In genomic region chrX:2608638-2609430, GRCh38 we compare ENCODE assay signal across 1 cellular context.
A peak's percentile ranks its signal among the peaks of the same experiment; 100 is the strongest.
TF ChIP-seq lines count a peak whose summit lies in the region.

No MANE protein-coding gene starts in this region.

TF ChIP-seq in HepG2, 621 proteins besides CTCF, POLR2A, EP300 and RAD21 (continued from another document and continues in another):
- TF ChIP-seq ZNF770 (CRISPR knock-in tag; IDR thresholded peaks at IDR 0.05) (no peak), GMEB2 (CRISPR knock-in tag; IDR thresholded peaks at IDR 0.05; ENCODE audit: low read depth) (no peak), KLF11 (CRISPR knock-in tag; IDR thresholded peaks at IDR 0.05) (no peak), ZBTB49 (CRISPR knock-in tag; IDR thresholded peaks at IDR 0.05; ENCODE audit: borderline replicate concordance) (no peak), SMAD3 (CRISPR knock-in tag; IDR thresholded peaks at IDR 0.05) (no peak), YEATS2 (CRISPR knock-in tag; IDR thresholded peaks at IDR 0.05; ENCODE audit: borderline replicate concordance) (no peak), ZNF468 (CRISPR knock-in tag; IDR thresholded peaks at IDR 0.05) (no peak), FOXO1 (CRISPR knock-in tag; IDR thresholded peaks at IDR 0.05) (no peak), SOX6 (IDR thresholded peaks at IDR 0.05) (no peak), SOX6 (CRISPR knock-in tag; IDR thresholded peaks at IDR 0.05) (no peak; the same call in 1 of the 2 replicates), ZNF644 (CRISPR knock-in tag; IDR thresholded peaks at IDR 0.05; ENCODE audit: low read depth) (no peak), ZNF747 (CRISPR knock-in tag; IDR thresholded peaks at IDR 0.05; ENCODE audit: borderline replicate concordance) (no peak), ARID4A (CRISPR knock-in tag; IDR thresholded peaks at IDR 0.05; ENCODE audit: borderline replicate concordance) (peak; percentile 78), KLF16 (CRISPR knock-in tag; IDR thresholded peaks at IDR 0.05) (no peak), CC2D1A (CRISPR knock-in tag; IDR thresholded peaks at IDR 0.05) (no peak), NFE2L2 (IDR thresholded peaks at IDR 0.05; ENCODE audit: low read length) (no peak), RARA (CRISPR knock-in tag; IDR thresholded peaks at IDR 0.05) (no peak; the same call in 1 of the 2 replicates), NKX3-1 (CRISPR knock-in tag; IDR thresholded peaks at IDR 0.05) (no peak), ZNF251 (CRISPR knock-in tag; IDR thresholded peaks at IDR 0.05) (no peak), NCOA5 (CRISPR knock-in tag; IDR thresholded peaks at IDR 0.05) (no peak), AKAP8 (CRISPR knock-in tag; IDR thresholded peaks at IDR 0.05) (no peak), IKZF1 (IDR thresholded peaks at IDR 0.05) (no peak), RBAK (CRISPR knock-in tag; IDR thresholded peaks at IDR 0.05) (no peak), ZGPAT (CRISPR knock-in tag; IDR thresholded peaks at IDR 0.05) (no peak; the same call in 1 of the 2 replicates), PAX8 (CRISPR knock-in tag; IDR thresholded peaks at IDR 0.05; ENCODE audit: borderline replicate concordance) (no peak), SAFB2 (CRISPR knock-in tag; IDR thresholded peaks at IDR 0.05; ENCODE audit: borderline replicate concordance, low read depth) (no peak), ARNTL (CRISPR knock-in tag; IDR thresholded peaks at IDR 0.05) (0 out of 2 replicates have a peak, but pooled peaks have one; percentile 63), NFE2 (CRISPR knock-in tag; IDR thresholded peaks at IDR 0.05) (no peak), TBX2 (CRISPR knock-in tag; IDR thresholded peaks at IDR 0.05; ENCODE audit: borderline replicate concordance) (no peak; the same call in none of the 2 replicates), ZNF577 (CRISPR knock-in tag; IDR thresholded peaks at IDR 0.05; ENCODE audit: borderline replicate concordance, low read depth) (no peak), ZSCAN9 (CRISPR knock-in tag; IDR thresholded peaks at IDR 0.05; ENCODE audit: borderline replicate concordance) (no peak), ZNF101 (CRISPR knock-in tag; IDR thresholded peaks at IDR 0.05; ENCODE audit: borderline replicate concordance, low read depth) (no peak), ZNF790 (CRISPR knock-in tag; IDR thresholded peaks at IDR 0.05; ENCODE audit: borderline replicate concordance) (no peak), ZNF180 (CRISPR knock-in tag; IDR thresholded peaks at IDR 0.05; ENCODE audit: borderline replicate concordance, low read depth) (no peak), MXD3 (CRISPR knock-in tag; IDR thresholded peaks at IDR 0.05) (no peak), XRCC5 (optimal IDR thresholded peaks at IDR 0.05; ENCODE audit: low read length) (no peak), BCL6 (CRISPR knock-in tag; IDR thresholded peaks at IDR 0.05) (no peak), TCF7L2 (IDR thresholded peaks at IDR 0.05; ENCODE audit: low read depth, low read length) (no peak), HBP1 (CRISPR knock-in tag; IDR thresholded peaks at IDR 0.05; ENCODE audit: low read depth) (no peak), RBFOX2 (IDR thresholded peaks at IDR 0.05; ENCODE audit: low read depth, low read length) (peak; percentile 78), ZFP1 (CRISPR knock-in tag; IDR thresholded peaks at IDR 0.05) (no peak), ARNT2 (CRISPR knock-in tag; IDR thresholded peaks at IDR 0.05; ENCODE audit: low read depth) (no peak), MED13 (CRISPR knock-in tag; IDR thresholded peaks at IDR 0.05) (no peak), KMT2A (CRISPR knock-in tag; IDR thresholded peaks at IDR 0.05) (no peak), AHR (CRISPR knock-in tag; IDR thresholded peaks at IDR 0.05) (no peak), ZMYM4 (CRISPR knock-in tag; IDR thresholded peaks at IDR 0.05) (0 out of 2 replicates have a peak, but pooled peaks have one; percentile 13), PHB2 (IDR thresholded peaks at IDR 0.05; ENCODE audit: partially characterized antibody) (no peak), SAP130 (CRISPR knock-in tag; IDR thresholded peaks at IDR 0.05; ENCODE audit: low read depth) (peak; percentile 40), SNAPC4 (CRISPR knock-in tag; IDR thresholded peaks at IDR 0.05) (peak; percentile 66; the same call in 1 of the 2 replicates), MYPOP (CRISPR knock-in tag; IDR thresholded peaks at IDR 0.05) (no peak)
